Comparison of ENCODE assay signal across 8 cellular contexts in genomic region chr1:6489799-6490180, GRCh38. TPM values are rescaled to one million over a fixed set of nuclear protein-coding genes. Genes with fewer than 3 reads are reported as not detected.
DNase-seq lines count a peak whose midpoint lies in the region; ATAC-seq and TF ChIP-seq lines count a peak whose summit lies in the region.

No MANE protein-coding gene starts in this region.

- peaks cover 0 to 2% (median 0%) of the 10 kb centered on the region in 5 donors for H3K36me3 Mint-ChIP-seq in naive thymus-derived CD4-positive, alpha-beta T cell
- H3K36me3 Mint-ChIP-seq in stimulated activated naive B cell treated with anti-CD40 and anti-IgM and Interleukin-4, amounts not matched to agents 10 μg/mL and 1 μg/mL and 100 μg/mL, for 72 hours, result no peaks in the 10 kb centered on the region

- H3K4me3 ChIP-seq in NT2/D1 (ENCODE audit: insufficient read length, low read depth), result peak overlapping the region; percentile 79
- H3K4me3 ChIP-seq in esophagus squamous epithelium, result peak overlapping the region; percentile 71 to 80 (median 78)
- peak overlapping the region; percentile 80 for H3K4me3 ChIP-seq in naive thymus-derived CD4-positive, alpha-beta T cell (ENCODE audit: low read length)

- peaks cover 20 to 37% (median 31%) of the 10 kb centered on the region in 7 donors for H3K4me1 Mint-ChIP-seq in naive thymus-derived CD4-positive, alpha-beta T cell
- peaks cover 19 to 30% of the 10 kb centered on the region in 2 donors for H3K4me1 Mint-ChIP-seq in stimulated activated naive B cell treated with anti-CD40 and anti-IgM and Interleukin-4, amounts not matched to agents 10 μg/mL and 1 μg/mL and 100 μg/mL, for 72 hours

- H3K27me3 Mint-ChIP-seq in naive thymus-derived CD4-positive, alpha-beta T cell, result peaks cover 6 to 24% (median 9%) of the 10 kb centered on the region in 5 donors
- peaks cover 28 to 44% of the 10 kb centered on the region in 2 donors for H3K27me3 Mint-ChIP-seq in stimulated activated naive B cell treated with anti-CD40 and anti-IgM and Interleukin-4, amounts not matched to agents 10 μg/mL and 1 μg/mL and 100 μg/mL, for 72 hours

- peak in 1 of 4 donors; percentile 6 for TF ChIP-seq POLR2A in esophagus squamous epithelium (IDR thresholded peaks at IDR 0.05)

- intact Hi-C loops in esophagus squamous epithelium (cut with DNase I), result no loop called here
- intact Hi-C loops in naive thymus-derived CD4-positive, alpha-beta T cell (cut with micrococcal nuclease), result loop anchor here (1.0 to 5.0 kb wide), 9 partner anchors 42 to 728 kb away; partner anchors contain the start of genes CAMTA1 (in 1 of the 2) and NOL9 (in 1 of the 2)

- TF ChIP-seq CTCF in 22Rv1 (IDR thresholded peaks at IDR 0.05) (peak; percentile 99), GM13976 (IDR thresholded peaks at IDR 0.05; ENCODE audit: borderline replicate concordance, control extremely low read depth, extremely low read depth, insufficient read depth, missing control alignments) (peak; percentile 95), esophagus squamous epithelium (IDR thresholded peaks at IDR 0.05) (peak; percentile 83 to 94 (median 90))

- H3K27ac Mint-ChIP-seq in naive thymus-derived CD4-positive, alpha-beta T cell, result peak overlapping the region in 1 of 9 donors; percentile 79
- H3K27ac Mint-ChIP-seq in stimulated activated naive B cell treated with anti-CD40 and anti-IgM and Interleukin-4, amounts not matched to agents 10 μg/mL and 1 μg/mL and 100 μg/mL, for 72 hours, result peak overlapping the region; percentile 65

- H3K9me3 ChIP-seq in NT2/D1 (ENCODE audit: insufficient read depth, low read length), result no peaks in the 10 kb centered on the region
- no peaks in the 10 kb centered on the region for H3K9me3 ChIP-seq in esophagus squamous epithelium
- no peaks in the 10 kb centered on the region for H3K9me3 ChIP-seq in naive thymus-derived CD4-positive, alpha-beta T cell (ENCODE audit: control insufficient read depth in 2 of 3, low read length in 3 of 3)

- H3K27me3 ChIP-seq in NT2/D1 (ENCODE audit: insufficient read depth, insufficient read length) (peaks cover 5% of the 10 kb centered on the region), esophagus squamous epithelium (peaks cover 0 to 34% (median 0%) of the 10 kb centered on the region in 4 donors)
- H3K27me3 ChIP-seq in naive thymus-derived CD4-positive, alpha-beta T cell (ENCODE audit: control insufficient read depth in 2 of 2, insufficient read depth in 2 of 2, low read length in 2 of 2), result peaks cover 0 to 6% of the 10 kb centered on the region in 2 donors

- POLR2A ChIA-PET in naive thymus-derived CD4-positive, alpha-beta T cell (lab: Charles Lee), result interaction anchor here (0.5 to 2.5 kb wide), 9 partner anchors 22 to 163 kb away, joined by 3 to 22 read pairs (median 5); partner anchors contain the start of gene NOL9

- ATAC-seq in HG03442 (IDR thresholded peaks at IDR 0.05; ENCODE audit: unreplicated experiment), result peak; percentile 57
- ATAC-seq in naive thymus-derived CD4-positive, alpha-beta T cell, result peak; percentile 77
- ATAC-seq in stimulated activated naive B cell treated with anti-CD40 and anti-IgM and Interleukin-4, amounts not matched to agents 10 μg/mL and 1 μg/mL and 100 μg/mL, for 72 hours (replicated peaks), result peak; percentile 83 to 84

- peak overlapping the region; percentile 91 for H3K9ac ChIP-seq in NT2/D1 (ENCODE audit: insufficient read length, low read depth)

- H3K9me3 Mint-ChIP-seq in naive thymus-derived CD4-positive, alpha-beta T cell, result no peaks in the 10 kb centered on the region
- no peaks in the 10 kb centered on the region for H3K9me3 Mint-ChIP-seq in stimulated activated naive B cell treated with anti-CD40 and anti-IgM and Interleukin-4, amounts not matched to agents 10 μg/mL and 1 μg/mL and 100 μg/mL, for 72 hours

- peak overlapping the region; percentile 63 to 87 (median 81) for H3K4me3 Mint-ChIP-seq in naive thymus-derived CD4-positive, alpha-beta T cell
- peak overlapping the region; percentile 84 to 88 for H3K4me3 Mint-ChIP-seq in stimulated activated naive B cell treated with anti-CD40 and anti-IgM and Interleukin-4, amounts not matched to agents 10 μg/mL and 1 μg/mL and 100 μg/mL, for 72 hours

- H3K27ac ChIP-seq in 22Rv1, result no peak overlapping the region
- peak overlapping the region; percentile 90 to 97 (median 93) for H3K27ac ChIP-seq in esophagus squamous epithelium
- H3K27ac ChIP-seq in naive thymus-derived CD4-positive, alpha-beta T cell (ENCODE audit: low read depth, low read length), result peak overlapping the region; percentile 71

- H3K4me1 ChIP-seq in NT2/D1 (ENCODE audit: insufficient read depth, insufficient read length), result peaks cover 26% of the 10 kb centered on the region
- H3K4me1 ChIP-seq in esophagus squamous epithelium, result peaks cover 40 to 89% (median 58%) of the 10 kb centered on the region in 3 donors
- peaks cover 13 to 18% of the 10 kb centered on the region in 2 donors for H3K4me1 ChIP-seq in naive thymus-derived CD4-positive, alpha-beta T cell (ENCODE audit: control insufficient read depth in 2 of 2, insufficient read depth in 2 of 2, low read length in 2 of 2)

- no peaks in the 10 kb centered on the region for H3K36me3 ChIP-seq in NT2/D1 (ENCODE audit: insufficient read depth, insufficient read length, low read length)
- H3K36me3 ChIP-seq in esophagus squamous epithelium, result no peaks in the 10 kb centered on the region
- peaks cover 0 to 4% (median 0%) of the 10 kb centered on the region in 3 experiments for H3K36me3 ChIP-seq in naive thymus-derived CD4-positive, alpha-beta T cell (ENCODE audit: control insufficient read depth in 2 of 3, insufficient read depth in 3 of 3, low read length in 3 of 3)

- CTCF ChIA-PET in naive thymus-derived CD4-positive, alpha-beta T cell (lab: Charles Lee), result interaction anchor here (1.0 to 4.1 kb wide), 7 partner anchors 13 to 137 kb away, joined by 3 to 32 read pairs (median 4); partner anchors contain the start of genes NOL9 and TAS1R1

- 5 to 76% methylated on average over 3 to 10 of the region's 21 CpGs for WGBS in esophagus squamous epithelium, 2 donors

- peak; percentile 96 for DNase-seq in GM13976 (ENCODE audit: low spot score)
- DNase-seq in NT2/D1 (ENCODE audit: low read depth, low spot score), result peak; percentile 43
- peak; percentile 79 for DNase-seq in activated T-cell treated with anti-CD3 and anti-CD28 coated beads, Interleukin-2, amount 50 U/mL, for 1 hour
- no peak for DNase-seq in esophagus squamous epithelium (lab: John Stamatoyannopoulos, UW)
- DNase-seq in naive thymus-derived CD4-positive, alpha-beta T cell, result peak; percentile 66 to 87 (median 77)
- DNase-seq in stimulated activated naive B cell treated with anti-CD40 and anti-IgM and Interleukin-4, amounts not matched to agents 10 μg/mL and 1 μg/mL and 100 μg/mL, for 72 hours, result peak; percentile 71

- in situ Hi-C loops in GM13976 (cut with MboI; ENCODE audit: low sequenced_read_pairs, unreplicated experiment), result no loop called here

RNA-seq across cellular contexts. Expression of gene PLEKHG5, which starts 1.7 kb away (rescaled TPM):
- total RNA-seq in esophagus squamous epithelium, result 10 to 100 TPM; 24.3 to 37.8 (median 32.6) TPM
- 10 to 100 TPM in 3 of 5 experiments, 1 to 10 TPM in 2; 2.2 to 15.6 (median 11.7) TPM for total RNA-seq in naive thymus-derived CD4-positive, alpha-beta T cell
- polyA plus RNA-seq in naive thymus-derived CD4-positive, alpha-beta T cell, result 1 to 10 TPM in 1 of 2 donors, not detected in 1; 2.0 TPM

RNA-seq across cellular contexts. Expression of gene TNFRSF25, which starts 23.8 kb away (rescaled TPM):
- total RNA-seq in esophagus squamous epithelium, result 10 to 100 TPM; 22.1 to 47.3 (median 34.3) TPM
- 100 to 1,000 TPM; 151 to 352 (median 179) TPM for total RNA-seq in naive thymus-derived CD4-positive, alpha-beta T cell
- polyA plus RNA-seq in naive thymus-derived CD4-positive, alpha-beta T cell, result 10 to 100 TPM; 17.3 to 40.5 TPM
